Comparison of ENCODE assay signal across 9 cellular contexts in the genomic region with DNA sequence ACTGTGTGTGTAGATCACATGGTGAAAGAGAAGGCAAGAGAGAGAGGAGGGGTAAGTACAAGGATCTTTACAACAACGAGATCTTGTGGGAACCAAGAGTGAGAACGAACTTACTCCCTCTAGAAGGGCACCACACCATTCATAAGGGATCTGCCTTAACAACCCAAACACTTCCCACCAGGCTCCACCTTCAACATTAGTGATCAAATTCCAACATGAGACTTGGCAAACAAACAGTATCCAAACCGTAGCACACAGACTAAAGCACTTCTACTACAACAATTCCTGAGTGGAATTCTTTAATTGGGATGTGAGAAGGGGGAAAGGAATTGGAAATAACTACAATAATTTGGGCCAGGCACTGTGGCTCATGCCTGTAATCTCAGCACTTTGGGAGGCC. TPM values are rescaled to one million over a fixed set of nuclear protein-coding genes. Genes with fewer than 3 reads are reported as not detected.
"Had no signal": no experiment of that assay in that cellular context is flagged by ENCODE, and none has a peak within 500 bp of the region (broad histone marks: within the 10 kb centered on the region; RNA-seq: fewer than 3 reads in every experiment).

No MANE protein-coding gene starts in this region.

- FAIRE-seq: H54, K562 had no signal

- DNase-seq: GM23248, GOT3, H9, HCEC 1CT, IMR-90, KG1 had no signal

- H3K27ac ChIP-seq: GM23248 had no signal

- H2AFZ ChIP-seq: GM23248 had no signal

- H3K9ac ChIP-seq: GM23248 had no signal

- H3K4me3 ChIP-seq: GM23248, K562 had no signal

- ATAC-seq: K562 had no signal

RNA-seq across cellular contexts. Expression of a gene that starts 35.0 kb away (rescaled TPM):
- total RNA-seq: GM23248, HT-29 had no signal
- polyA plus RNA-seq: GM23248 had no signal
